Comparison of ENCODE assay signal across 8 cellular contexts in genomic region chr21:26842976-26843911, GRCh38. TPM values are rescaled to one million over a fixed set of nuclear protein-coding genes. Genes with fewer than 3 reads are reported as not detected.
A peak's percentile ranks its signal among the peaks of the same experiment; 100 is the strongest.
DNase-seq lines count a peak whose midpoint lies in the region; ATAC-seq and TF ChIP-seq lines count a peak whose summit lies in the region.

No MANE protein-coding gene starts in this region.

- H3K4me3 ChIP-seq in BJ (ENCODE audit: low read depth, low read length) (peak overlapping the region; percentile 96), endodermal cell (ENCODE audit: low read length) (peak overlapping the region; percentile 93), lower lobe of right lung (peak overlapping the region; percentile 79), stomach (peak overlapping the region; percentile 67 to 81 (median 76))

- H3K27me3 Mint-ChIP-seq in endodermal cell (ENCODE audit: insufficient read depth): peaks cover 14% of the 10 kb centered on the region

- 4 to 5% methylated on average over 11 to 33 of the region's 33 CpGs for WGBS in endodermal cell (ENCODE audit: insufficient coverage in 1 of 2, insufficient read length in 1 of 2), 2 experiments
- 0 to 3% (median 3%) methylated on average over 31 to 33 of the region's 33 CpGs for WGBS in stomach, 5 donors

- POLR2A ChIA-PET in BJ (lab: Charles Lee): no interaction called here

- H3K27ac Mint-ChIP-seq in endodermal cell: peak overlapping the region; percentile 94

- H3K36me3 Mint-ChIP-seq in endodermal cell (ENCODE audit: low read depth): peaks cover 42% of the 10 kb centered on the region

- intact Hi-C loops in lower lobe of right lung (cut with DNase I): no loop called here
- intact Hi-C loops in stomach (cut with DNase I; ENCODE audit: low total_unique reads): no loop called here

- H3K4me1 ChIP-seq in endodermal cell (ENCODE audit: control insufficient read depth, insufficient read depth, low read length) (no peaks in the 10 kb centered on the region), lower lobe of right lung (peaks cover 84% of the 10 kb centered on the region), stomach (peaks cover 0 to 86% (median 62%) of the 10 kb centered on the region in 4 donors)

- TF ChIP-seq POLR2A in stomach (IDR thresholded peaks at IDR 0.05): no peak

- ATAC-seq in lower lobe of right lung (peak; percentile 72 to 73), GM19395 (IDR thresholded peaks at IDR 0.05; ENCODE audit: unreplicated experiment) (no peak)

- H3K9me3 ChIP-seq in endodermal cell (ENCODE audit: control insufficient read depth, low read length) (no peaks in the 10 kb centered on the region), lower lobe of right lung (no peaks in the 10 kb centered on the region), stomach (no peaks in the 10 kb centered on the region)

- peak; percentile 70 for DNase-seq in BJ (ENCODE audit: low read depth)
- peak; percentile 48 for DNase-seq in HT-29 (ENCODE audit: low spot score)
- peak; percentile 26 for DNase-seq in SW480 (ENCODE audit: low spot score)
- DNase-seq in endodermal cell: peak; percentile 92
- peak; percentile 84 for DNase-seq in lower lobe of right lung
- DNase-seq in stomach: peak; percentile 87
- DNase-seq in GDM1 (lab: John Stamatoyannopoulos, UW): no peak

- peak; percentile 25 for TF ChIP-seq EP300 in stomach (IDR thresholded peaks at IDR 0.05)

- H3K27ac ChIP-seq in endodermal cell (ENCODE audit: low read depth, low read length): peak overlapping the region; percentile 72
- peak overlapping the region; percentile 95 for H3K27ac ChIP-seq in lower lobe of right lung
- H3K27ac ChIP-seq in stomach: peak overlapping the region; percentile 84 to 94 (median 91)

- H3K9ac ChIP-seq in endodermal cell (ENCODE audit: extremely low read depth, low read length, poor library complexity, severe bottlenecking): peak overlapping the region; percentile 87

- no peak; the same call in 1 of the 2 replicates for TF ChIP-seq CTCF in BJ (IDR thresholded peaks at IDR 0.05; ENCODE audit: insufficient read depth, low read depth, low read length)
- TF ChIP-seq CTCF in endodermal cell (conservative IDR thresholded peaks at IDR 0.05): peak; percentile 64
- TF ChIP-seq CTCF in lower lobe of right lung (IDR thresholded peaks at IDR 0.05): peak; percentile 10
- peak in 1 of 7 experiments; percentile 29 for TF ChIP-seq CTCF in stomach (IDR thresholded peaks at IDR 0.05)

- H3K9me3 Mint-ChIP-seq in endodermal cell: peaks cover 2% of the 10 kb centered on the region

- peak overlapping the region; percentile 80 for H3K4me3 Mint-ChIP-seq in endodermal cell

- peaks cover 26% of the 10 kb centered on the region for H3K36me3 ChIP-seq in BJ (ENCODE audit: control insufficient read depth, insufficient read depth, low read length)
- peaks cover 42% of the 10 kb centered on the region for H3K36me3 ChIP-seq in endodermal cell (ENCODE audit: control insufficient read depth, insufficient read depth, low read length)
- H3K36me3 ChIP-seq in lower lobe of right lung: peaks cover 41% of the 10 kb centered on the region
- H3K36me3 ChIP-seq in stomach: peaks cover 14 to 45% (median 44%) of the 10 kb centered on the region in 4 donors

- H3K27me3 ChIP-seq in BJ (ENCODE audit: control insufficient read depth, insufficient read depth, low read length): no peaks in the 10 kb centered on the region
- peaks cover 12% of the 10 kb centered on the region for H3K27me3 ChIP-seq in endodermal cell (ENCODE audit: control insufficient read depth, insufficient read depth, low read length, poor library complexity, severe bottlenecking)
- peaks cover 22% of the 10 kb centered on the region for H3K27me3 ChIP-seq in lower lobe of right lung (ENCODE audit: low read depth)
- H3K27me3 ChIP-seq in stomach: peaks cover 0 to 51% (median 28%) of the 10 kb centered on the region in 3 donors

- H3K4me1 Mint-ChIP-seq in endodermal cell: peaks cover 24% of the 10 kb centered on the region

- CTCF ChIA-PET in BJ (lab: Yijun Ruan, JAX): interaction anchor here (0.7 to 6.0 kb wide), 3 partner anchors 36 to 1902 kb away, joined by 3 to 30 read pairs (median 3); no protein-coding TSS in a partner anchor

RNA-seq across cellular contexts. Expression of gene ADAMTS1, which starts 2.0 kb away (rescaled TPM):
- polyA plus RNA-seq in BJ (2011; rRNA removed) (651 and 1,081 TPM in 2 replicates), stomach (10 to 100 TPM; 12.2 to 21.3 (median 21.0) TPM)
- polyA minus RNA-seq in BJ (2011; rRNA and poly(A)+ RNA removed): 838 and 1,450 TPM in 2 replicates
- total RNA-seq in HT-29 (2014; rRNA removed; shearing (Covaris generic)): not detected in 2 replicates
- total RNA-seq in endodermal cell (10 to 100 TPM; 24.2 to 24.3 TPM), lower lobe of right lung (59.3 TPM), stomach (100 to 1,000 TPM in 3 of 5 donors, 10 to 100 TPM in 2; 44.9 to 268 (median 111) TPM)
- polyA plus RNA-seq in endodermal cell (2013, experiment 1 of 2): 12.8 TPM
- polyA plus RNA-seq in endodermal cell (2013, experiment 2 of 2): 11.3 TPM

Comparison
In these comparisons a context has a peak if more than half of its experiments do, and no peak if none do; other contexts are left out.
1. RNA of gene ADAMTS1, which starts 2.0 kb away (total RNA-seq): 44.9 to 268 TPM in stomach, 59.3 TPM in lower lobe of right lung (single experiment) and 24.2 to 24.3 TPM in endodermal cell; not detected in HT-29; every median in the first group is over 10 times any median in the second.
2. Peak in every context shown above with its lines, with median percentiles within 50 percentile points of each other: H3K4me3 ChIP-seq and H3K27ac ChIP-seq.